ENCODE assay signal across 15 cellular contexts in the genomic region with DNA sequence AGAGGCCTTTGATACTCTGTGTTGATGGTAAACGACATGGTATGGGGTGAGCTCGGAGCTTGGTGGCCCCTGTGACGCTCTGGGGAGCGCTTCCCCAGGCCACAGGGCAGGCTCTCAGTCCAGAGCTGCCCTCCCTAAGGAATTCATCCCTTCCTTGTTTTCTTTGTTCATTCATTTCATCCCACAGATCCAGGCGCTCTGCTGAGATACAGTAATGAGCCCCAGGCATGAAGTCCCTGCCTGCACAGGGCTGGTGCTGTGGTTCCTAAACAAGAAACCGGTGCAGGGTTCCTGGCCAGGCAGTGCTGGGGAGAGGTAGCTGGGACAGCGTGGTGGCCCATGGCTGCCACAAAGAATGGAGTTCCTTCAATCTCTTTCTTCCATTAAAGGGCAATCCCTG. TPM values are rescaled to one million over a fixed set of nuclear protein-coding genes. Genes with fewer than 3 reads are reported as not detected.
DNase-seq lines count a peak whose midpoint lies in the region; ATAC-seq and TF ChIP-seq lines count a peak whose summit lies in the region.
"Had no signal": no experiment of that assay in that cellular context is flagged by ENCODE, and none has a peak within 500 bp of the region (broad histone marks: within the 10 kb centered on the region; RNA-seq: fewer than 3 reads in every experiment).

No MANE protein-coding gene starts in this region.

- no peak overlapping the region for H2AFZ ChIP-seq in IMR-90 (replicated peaks; ENCODE audit: low read length, poor library complexity)
- no peak overlapping the region for H2AFZ ChIP-seq in mammary epithelial cell (ENCODE audit: low read depth, low read length)

- H3K27ac ChIP-seq in IMR-90 (ENCODE audit: insufficient read depth, low read length) (no peak overlapping the region; the same call in 1 of the 2 replicates), coronary artery (peak overlapping the region; percentile 41 to 63), thoracic aorta (peak overlapping the region; percentile 71 to 79), mesendoderm (ENCODE audit: low read depth, low read length) (no peak overlapping the region), mammary epithelial cell (ENCODE audit: insufficient read depth, low read depth, low read length) (no peak overlapping the region)

- POLR2A ChIA-PET in IMR-90 (lab: Charles Lee; ENCODE audit: unreplicated experiment), result no interaction called here

- peaks cover 45% of the 10 kb centered on the region for H3K36me3 ChIP-seq in IMR-90 (ENCODE audit: control insufficient read depth, insufficient read depth, low read length)
- H3K36me3 ChIP-seq in thoracic aorta, result no peaks in the 10 kb centered on the region
- no peaks in the 10 kb centered on the region for H3K36me3 ChIP-seq in mesendoderm (ENCODE audit: control insufficient read depth, insufficient read depth, low read length)
- H3K36me3 ChIP-seq in mammary epithelial cell (ENCODE audit: insufficient read depth, low read length), result no peaks in the 10 kb centered on the region

- H4K8ac ChIP-seq in IMR-90 (ENCODE audit: low read depth in 2 of 2, low read length in 2 of 2) (no peak overlapping the region), mesendoderm (ENCODE audit: low read depth, low read length) (no peak overlapping the region)

- ATAC-seq in IMR-90 (ENCODE audit: low read depth) (no peak), thoracic aorta (ENCODE audit: insufficient number of reproducible peaks, low FRiP score, low read depth) (no peak), SK-N-SH treated with all-trans-retinoic acid at 6 μM for 48 hours (no peak)

- no peak for TF ChIP-seq POLR2A in IMR-90 (IDR thresholded peaks at IDR 0.05; ENCODE audit: low read depth, low read length)

- no peak for DNase-seq in IMR-90
- DNase-seq in coronary artery (ENCODE audit: low spot score), result no peak
- DNase-seq in neural crest cell (ENCODE audit: low read depth, low spot score), result no peak
- DNase-seq in thoracic aorta (ENCODE audit: low spot score), result no peak
- no peak for DNase-seq in mesendoderm
- DNase-seq in globus pallidus (ENCODE audit: low spot score), result no peak
- no peak for DNase-seq in mammary epithelial cell
- DNase-seq: activated gamma-delta T cell; amygdala; GF-D8; NCI-H146; NK-92 treated with Interleukin-12 subunit alpha and Interleukin-12 subunit beta, amount 100 ng/mL, for 24 hours; stimulated activated CD4-positive, alpha-beta T cell treated with anti-CD3 and anti-CD28 coated beads, Interleukin-15, amount 100 ng/mL, for 24 hours had no signal

- H3K4me1 Mint-ChIP-seq in neural crest cell, result peaks cover 48% of the 10 kb centered on the region

- H3K9me3 Mint-ChIP-seq in neural crest cell, result no peaks in the 10 kb centered on the region
- H3K9me3 Mint-ChIP-seq: stimulated activated naive CD8-positive, alpha-beta T cell treated with anti-CD3 and anti-CD28 coated beads, Interleukin-15, Interleukin-2, amounts not matched to agents 100 ng/mL and 50 ng/mL, for 24 hours had no signal

- in situ Hi-C loops in IMR-90 (cut with MboI; ENCODE audit: low sequenced_read_pairs) (no loop called here), mammary epithelial cell (cut with MboI; ENCODE audit: low sequenced_read_pairs in 2 of 2) (no loop called here)

- H3K56ac ChIP-seq in IMR-90 (ENCODE audit: extremely low read depth, insufficient read depth, low read length), result no peak overlapping the region
- H3K56ac ChIP-seq in mesendoderm (ENCODE audit: low read length), result no peak overlapping the region

- H2AK9ac ChIP-seq in IMR-90 (replicated peaks; ENCODE audit: low read depth, low read length, poor library complexity), result no peak overlapping the region

- no peak overlapping the region for H4K5ac ChIP-seq in IMR-90 (ENCODE audit: low read depth, low read length)
- H4K5ac ChIP-seq in mesendoderm (ENCODE audit: low read length), result no peak overlapping the region

- CTCF ChIA-PET in IMR-90 (lab: Yijun Ruan, JAX), result no interaction called here
- CTCF ChIA-PET in mammary epithelial cell (lab: Charles Lee; ENCODE audit: low non-redundant PET), result no interaction called here

- no peaks in the 10 kb centered on the region for H3K27me3 Mint-ChIP-seq in neural crest cell (ENCODE audit: low read depth)
- H3K27me3 Mint-ChIP-seq: stimulated activated naive CD8-positive, alpha-beta T cell treated with anti-CD3 and anti-CD28 coated beads, Interleukin-15, Interleukin-2, amounts not matched to agents 100 ng/mL and 50 ng/mL, for 24 hours had no signal

- H3K9ac ChIP-seq in IMR-90 (ENCODE audit: low read depth, low read length) (no peak overlapping the region), mesendoderm (ENCODE audit: low read length) (no peak overlapping the region), mammary epithelial cell (ENCODE audit: insufficient read depth, low read length) (no peak overlapping the region)

- no peak overlapping the region for H3K14ac ChIP-seq in IMR-90 (replicated peaks; ENCODE audit: low read depth, low read length)

- intact Hi-C loops in IMR-90 (cut with micrococcal nuclease), result no loop called here
- intact Hi-C loops in mammary epithelial cell (cut with micrococcal nuclease), result no loop called here

- H3K4ac ChIP-seq in IMR-90 (ENCODE audit: low read depth, low read length), result no peak overlapping the region
- no peak overlapping the region for H3K4ac ChIP-seq in mesendoderm (ENCODE audit: low read depth, low read length)

- H4K20me1 ChIP-seq in IMR-90 (ENCODE audit: insufficient read depth, low read length) (peaks cover 99% of the 10 kb centered on the region), mammary epithelial cell (ENCODE audit: insufficient read depth, low read length) (no peaks in the 10 kb centered on the region)

- peak overlapping the region; percentile 7; the same call in 1 of the 2 replicates for H2AK5ac ChIP-seq in IMR-90 (ENCODE audit: low read depth, low read length)
- H2AK5ac ChIP-seq in mesendoderm (ENCODE audit: low read length), result no peak overlapping the region

- no peak overlapping the region for H2BK120ac ChIP-seq in IMR-90 (ENCODE audit: low read depth, low read length)
- no peak overlapping the region for H2BK120ac ChIP-seq in mesendoderm (ENCODE audit: low read depth, low read length)

- H3K79me1 ChIP-seq in IMR-90 (ENCODE audit: low read depth in 1 of 2, low read length in 2 of 2) (peaks cover 12 to 96% of the 10 kb centered on the region in 2 experiments), mesendoderm (ENCODE audit: low read length) (peaks cover 24% of the 10 kb centered on the region)

- dilution Hi-C loops in IMR-90 (cut with HindIII; ENCODE audit: low sequenced_read_pairs, unreplicated experiment) (no loop called here), mammary epithelial cell (cut with HindIII; ENCODE audit: low sequenced_read_pairs) (no loop called here)

- WGBS in IMR-90 (ENCODE audit: extremely low coverage in 2 of 2, insufficient read length in 1 of 2), 2 experiments, result no CpG with 5 or more reads among the region's 7 CpGs
- no CpG with 5 or more reads among the region's 7 CpGs for WGBS in mesendoderm (ENCODE audit: extremely low coverage, insufficient coverage, low lambda C conversion rate)
- WGBS in mammary epithelial cell (ENCODE audit: low coverage, missing lambda C conversion rate), result 20% methylated on average over 6 of the region's 7 CpGs

- TF ChIP-seq CTCF in IMR-90 (conservative IDR thresholded peaks at IDR 0.05; ENCODE audit: low read depth, low read length) (no peak), coronary artery (IDR thresholded peaks at IDR 0.05) (no peak), neural crest cell (conservative IDR thresholded peaks at IDR 0.05) (no peak), thoracic aorta (IDR thresholded peaks at IDR 0.05) (no peak), mammary epithelial cell (conservative IDR thresholded peaks at IDR 0.05 in 1 of 2, IDR thresholded peaks at IDR 0.05 in 1 of 2; ENCODE audit: extremely low read depth in 1 of 2, insufficient read depth in 1 of 2, low read depth in 1 of 2, low read length in 2 of 2) (no peak)

- peaks cover 5% of the 10 kb centered on the region for H3K79me2 ChIP-seq in mesendoderm (ENCODE audit: control insufficient read depth, insufficient read depth, low read length)
- peaks cover 98% of the 10 kb centered on the region for H3K79me2 ChIP-seq in mammary epithelial cell (ENCODE audit: insufficient read depth, low read length)

- H3K18ac ChIP-seq in IMR-90 (ENCODE audit: low read depth, low read length), result no peak overlapping the region
- H3K18ac ChIP-seq in mesendoderm (ENCODE audit: low read length), result no peak overlapping the region

- H3K4me2 ChIP-seq in IMR-90 (ENCODE audit: low read depth, low read length) (no peak overlapping the region), mesendoderm (ENCODE audit: low read length) (no peak overlapping the region), mammary epithelial cell (ENCODE audit: insufficient read depth, low read depth, low read length) (no peak overlapping the region)

- H3K4me3 Mint-ChIP-seq in neural crest cell, result no peak overlapping the region
- H3K4me3 Mint-ChIP-seq: stimulated activated naive CD8-positive, alpha-beta T cell treated with anti-CD3 and anti-CD28 coated beads, Interleukin-15, Interleukin-2, amounts not matched to agents 100 ng/mL and 50 ng/mL, for 24 hours had no signal

- H3K27me3 ChIP-seq in IMR-90 (ENCODE audit: control insufficient read depth, insufficient read depth, low read length), result no peaks in the 10 kb centered on the region
- H3K27me3 ChIP-seq in thoracic aorta (replicated peaks; ENCODE audit: insufficient read depth), result no peaks in the 10 kb centered on the region
- H3K27me3 ChIP-seq in mesendoderm (ENCODE audit: insufficient read depth, low read length, poor library complexity), result no peaks in the 10 kb centered on the region
- H3K27me3 ChIP-seq in mammary epithelial cell (ENCODE audit: insufficient read depth, low read length), result no peaks in the 10 kb centered on the region

- H4K91ac ChIP-seq in IMR-90 (ENCODE audit: insufficient read depth, low read depth, low read length), result no peak overlapping the region

- peaks cover 68% of the 10 kb centered on the region for H3K9me1 ChIP-seq in IMR-90 (ENCODE audit: insufficient read depth, low read length)

- no peak overlapping the region for H2BK20ac ChIP-seq in IMR-90 (ENCODE audit: low read depth, low read length)

- peak overlapping the region; percentile 10 for H3K27ac Mint-ChIP-seq in neural crest cell (ENCODE audit: unreplicated experiment)
- H3K27ac Mint-ChIP-seq: stimulated activated naive CD8-positive, alpha-beta T cell treated with anti-CD3 and anti-CD28 coated beads, Interleukin-15, Interleukin-2, amounts not matched to agents 100 ng/mL and 50 ng/mL, for 24 hours had no signal

- BruUV-seq in IMR-90 (replicated peaks; lab: Mats Ljungman, UMichigan), result no TSS peak
- no TSS peak for BruUV-seq in mammary epithelial cell (replicated peaks; lab: Mats Ljungman, UMichigan)

- no peak for TF ChIP-seq RAD21 in IMR-90 (IDR thresholded peaks at IDR 0.05; ENCODE audit: low read length)

- H3K9me3 ChIP-seq in IMR-90 (ENCODE audit: control insufficient read depth, insufficient read depth, low read length) (no peaks in the 10 kb centered on the region), thoracic aorta (no peaks in the 10 kb centered on the region), mammary epithelial cell (replicated peaks; ENCODE audit: insufficient read depth, low read length) (no peaks in the 10 kb centered on the region)

- H3K4me1 ChIP-seq in IMR-90 (ENCODE audit: control insufficient read depth, insufficient read depth, low read length) (peaks cover 63% of the 10 kb centered on the region), thoracic aorta (ENCODE audit: control insufficient read depth in 1 of 2, low read depth in 2 of 2) (peaks cover 54 to 69% of the 10 kb centered on the region in 2 donors), mesendoderm (ENCODE audit: control insufficient read depth, low read depth, low read length) (no peaks in the 10 kb centered on the region), mammary epithelial cell (ENCODE audit: insufficient read depth, low read length) (peaks cover 40% of the 10 kb centered on the region)

- H2BK15ac ChIP-seq in IMR-90 (ENCODE audit: low read depth, low read length) (no peak overlapping the region), mesendoderm (replicated peaks; ENCODE audit: low read depth) (no peak overlapping the region)

- no peak overlapping the region for H3K4me3 ChIP-seq in IMR-90 (ENCODE audit: insufficient read depth, low read depth, low read length)
- no peak overlapping the region for H3K4me3 ChIP-seq in coronary artery
- no peak overlapping the region for H3K4me3 ChIP-seq in thoracic aorta
- H3K4me3 ChIP-seq in mesendoderm (ENCODE audit: low read length), result no peak overlapping the region
- H3K4me3 ChIP-seq in mammary epithelial cell (replicated peaks in 1 of 3; ENCODE audit: insufficient read depth in 1 of 3, low read depth in 2 of 3, low read length in 3 of 3), result no peak overlapping the region

- H3K36me3 Mint-ChIP-seq in neural crest cell (ENCODE audit: low read depth), result no peaks in the 10 kb centered on the region

- H2BK5ac ChIP-seq in IMR-90 (ENCODE audit: low read depth, low read length, poor library complexity, severe bottlenecking) (no peak overlapping the region), mesendoderm (ENCODE audit: low read length) (no peak overlapping the region)

- H3K23ac ChIP-seq in IMR-90 (ENCODE audit: low read depth, low read length) (no peak overlapping the region), mesendoderm (ENCODE audit: low read length) (no peak overlapping the region)

RNA-seq across cellular contexts. Expression of a gene that starts 14.4 kb away (rescaled TPM):
- total RNA-seq in IMR-90 (2012; rRNA removed) (77.8 and 79.9 TPM in 2 replicates), neural crest cell (31.7 and 31.9 TPM in 2 replicates), thoracic aorta (10 to 100 TPM; 24.0 to 43.6 TPM), mammary epithelial cell (10 to 100 TPM; 41.3 to 41.7 TPM)
- polyA plus RNA-seq in IMR-90 (2012; rRNA removed) (110 and 112 TPM in 2 replicates), mammary epithelial cell (50.6 TPM)
- 55.9 and 71.1 TPM in 2 replicates for polyA plus RNA-seq in IMR-90 (2012; cell fraction: cytosol; rRNA removed)
- 133 and 147 TPM in 2 replicates for polyA plus RNA-seq in IMR-90 (2012; cell fraction: nucleus; rRNA removed; ENCODE audit: low replicate concordance)
- polyA plus RNA-seq in mesendoderm (2013, experiment 1 of 2), result 12.8 TPM
- polyA plus RNA-seq in mesendoderm (2013, experiment 2 of 2), result 13.7 TPM
- polyA minus RNA-seq in mammary epithelial cell, result 68.8 TPM

Comparison
In these comparisons a context has a peak if more than half of its experiments do, and no peak if none do; other contexts are left out.
1. H3K27ac ChIP-seq: peak in coronary artery (2 of 2) and thoracic aorta (2 of 2); none in IMR-90 (single experiment), mesendoderm (single experiment) and mammary epithelial cell (single experiment).